ENCODE assay signal across 30 cellular contexts in genomic region chr22:26974914-26975313, GRCh38.
"Had no signal": no experiment of that assay in that cellular context is flagged by ENCODE, and none has a peak within 500 bp of the region (broad histone marks: within the 10 kb centered on the region; RNA-seq: fewer than 3 reads in every experiment).

No MANE protein-coding gene starts in this region.

- DNase-seq: activated CD4-positive, alpha-beta memory T cell treated with anti-CD3 and anti-CD28 coated beads for 36 hours; activated CD4-positive, alpha-beta T cell treated with anti-CD3 and anti-CD28 coated beads for 36 hours; activated CD4-positive, alpha-beta T cell treated with anti-CD3 and anti-CD28 coated beads, Interleukin-2, amount 10 ng/mL, durations not matched to agents 24 days and 14 days; activated CD4-positive, CD25-positive, alpha-beta regulatory T cell; activated CD4-positive, CD25-positive, alpha-beta regulatory T cell treated with anti-CD3 and anti-CD28 coated beads, Interleukin-2, amount 50 U/mL, for 72 hours; activated CD8-positive, alpha-beta memory T cell treated with anti-CD3 and anti-CD28 coated beads, Interleukin-2, amount 10 ng/mL, durations not matched to agents 7 days and 5 days; activated CD8-positive, alpha-beta memory T cell treated with anti-CD3 and anti-CD28 coated beads, Interleukin-2, amount 50 U/mL, for 48 hours; activated CD8-positive, alpha-beta T cell treated with anti-CD3 and anti-CD28 coated beads, Interleukin-2, amount 10 ng/mL, durations not matched to agents 7 days and 5 days; activated effector memory CD4-positive, alpha-beta T cell treated with Interleukin-2 at 50 U/mL for 16 hours; activated gamma-delta T cell treated with Interleukin-2 at 50 U/mL for 16 hours; activated naive CD4-positive, alpha-beta T cell treated with anti-CD3 and anti-CD28 coated beads, Interleukin-2, amount 50 U/mL, for 16 hours; activated naive CD4-positive, alpha-beta T cell treated with Interleukin-2 at 50 U/mL for 16 hours; activated T-cell treated with anti-CD3 and anti-CD28 coated beads for 4 hours; activated T-cell treated with anti-CD3 and anti-CD28 coated beads, Interleukin-2, amount 50 U/mL, for 24 hours; amniotic stem cell; aorta; central memory CD4-positive, alpha-beta T cell; cerebellar nuclear complex; colonic mucosa; effector memory CD4-positive, alpha-beta T cell; endodermal cell; foreskin fibroblast; head of caudate nucleus; T-helper 2 cell had no signal

- H3K36me3 ChIP-seq: breast epithelium, cardiac muscle cell, colonic mucosa had no signal

- ATAC-seq: activated CD4-positive, alpha-beta T cell treated with anti-CD3 and anti-CD28 coated beads for 36 hours; activated CD8-positive, alpha-beta memory T cell treated with anti-CD3 and anti-CD28 coated beads, Interleukin-2, amount 10 ng/mL, durations not matched to agents 7 days and 5 days; activated CD8-positive, alpha-beta T cell treated with anti-CD3 and anti-CD28 coated beads, Interleukin-2, amount 10 ng/mL, durations not matched to agents 7 days and 5 days; activated T-helper 17 cell treated with anti-CD3 and anti-CD28 coated beads, Interleukin-2, amount 50 U/mL, for 72 hours; esophagus mucosa had no signal

- H3K36me3 Mint-ChIP-seq: activated CD4-positive, alpha-beta memory T cell treated with anti-CD3 and anti-CD28 coated beads for 36 hours; activated CD8-positive, alpha-beta memory T cell treated with anti-CD3 and anti-CD28 coated beads, Interleukin-2, amount 10 ng/mL, durations not matched to agents 7 days and 5 days; brain had no signal

- H3K4me1 ChIP-seq: breast epithelium, colonic mucosa had no signal

- H3K4me3 ChIP-seq: breast epithelium, cardiac muscle cell, colonic mucosa had no signal

- H3K27ac ChIP-seq: breast epithelium, cardiac muscle cell, colonic mucosa had no signal

- H3K9me3 Mint-ChIP-seq: activated CD4-positive, alpha-beta memory T cell treated with anti-CD3 and anti-CD28 coated beads for 36 hours; activated CD4-positive, alpha-beta T cell treated with anti-CD3 and anti-CD28 coated beads, Interleukin-2, amount 10 ng/mL, durations not matched to agents 24 days and 14 days; activated T-cell treated with anti-CD3 and anti-CD28 coated beads, Interleukin-2, amount 50 U/mL, for 24 hours; endodermal cell had no signal

- H3K4me3 Mint-ChIP-seq: activated CD4-positive, alpha-beta memory T cell treated with anti-CD3 and anti-CD28 coated beads for 36 hours; activated CD4-positive, alpha-beta T cell treated with anti-CD3 and anti-CD28 coated beads for 36 hours; activated CD4-positive, alpha-beta T cell treated with anti-CD3 and anti-CD28 coated beads, Interleukin-2, amount 10 ng/mL, durations not matched to agents 24 days and 14 days; activated CD8-positive, alpha-beta memory T cell treated with anti-CD3 and anti-CD28 coated beads, Interleukin-2, amount 10 ng/mL, durations not matched to agents 7 days and 5 days; activated CD8-positive, alpha-beta T cell treated with anti-CD3 and anti-CD28 coated beads, Interleukin-2, amount 10 ng/mL, durations not matched to agents 7 days and 5 days; activated naive CD8-positive, alpha-beta T cell; activated T-cell treated with anti-CD3 and anti-CD28 coated beads, Interleukin-2, amount 50 U/mL, for 24 hours; activated T-helper 17 cell treated with anti-CD3 and anti-CD28 coated beads, Interleukin-2, amount 50 U/mL, for 72 hours; brain; endodermal cell had no signal

- H3K27me3 ChIP-seq: breast epithelium, colonic mucosa had no signal

- H3K27ac Mint-ChIP-seq: activated CD4-positive, alpha-beta memory T cell treated with anti-CD3 and anti-CD28 coated beads for 36 hours; activated CD4-positive, alpha-beta T cell treated with anti-CD3 and anti-CD28 coated beads for 36 hours; activated CD4-positive, alpha-beta T cell treated with anti-CD3 and anti-CD28 coated beads, Interleukin-2, amount 10 ng/mL, durations not matched to agents 24 days and 14 days; activated CD8-positive, alpha-beta memory T cell treated with anti-CD3 and anti-CD28 coated beads, Interleukin-2, amount 10 ng/mL, durations not matched to agents 7 days and 5 days; activated CD8-positive, alpha-beta T cell treated with anti-CD3 and anti-CD28 coated beads, Interleukin-2, amount 10 ng/mL, durations not matched to agents 7 days and 5 days; activated naive CD8-positive, alpha-beta T cell; activated T-cell treated with anti-CD3 and anti-CD28 coated beads, Interleukin-2, amount 50 U/mL, for 24 hours; activated T-helper 17 cell treated with anti-CD3 and anti-CD28 coated beads, Interleukin-2, amount 50 U/mL, for 72 hours; brain; endodermal cell had no signal

- H3K27me3 Mint-ChIP-seq: activated CD4-positive, alpha-beta memory T cell treated with anti-CD3 and anti-CD28 coated beads for 36 hours; activated CD4-positive, alpha-beta T cell treated with anti-CD3 and anti-CD28 coated beads, Interleukin-2, amount 10 ng/mL, durations not matched to agents 24 days and 14 days; activated CD8-positive, alpha-beta memory T cell treated with anti-CD3 and anti-CD28 coated beads, Interleukin-2, amount 10 ng/mL, durations not matched to agents 7 days and 5 days had no signal

- H3K9me3 ChIP-seq: breast epithelium, colonic mucosa had no signal

- H3K4me1 Mint-ChIP-seq: activated CD4-positive, alpha-beta T cell treated with anti-CD3 and anti-CD28 coated beads for 36 hours; activated CD4-positive, alpha-beta T cell treated with anti-CD3 and anti-CD28 coated beads, Interleukin-2, amount 10 ng/mL, durations not matched to agents 24 days and 14 days; activated CD8-positive, alpha-beta memory T cell treated with anti-CD3 and anti-CD28 coated beads, Interleukin-2, amount 10 ng/mL, durations not matched to agents 7 days and 5 days; activated T-helper 17 cell treated with anti-CD3 and anti-CD28 coated beads, Interleukin-2, amount 50 U/mL, for 72 hours; brain; endodermal cell had no signal
